Comparison of ENCODE assay signal across 8 cellular contexts in the genomic region with DNA sequence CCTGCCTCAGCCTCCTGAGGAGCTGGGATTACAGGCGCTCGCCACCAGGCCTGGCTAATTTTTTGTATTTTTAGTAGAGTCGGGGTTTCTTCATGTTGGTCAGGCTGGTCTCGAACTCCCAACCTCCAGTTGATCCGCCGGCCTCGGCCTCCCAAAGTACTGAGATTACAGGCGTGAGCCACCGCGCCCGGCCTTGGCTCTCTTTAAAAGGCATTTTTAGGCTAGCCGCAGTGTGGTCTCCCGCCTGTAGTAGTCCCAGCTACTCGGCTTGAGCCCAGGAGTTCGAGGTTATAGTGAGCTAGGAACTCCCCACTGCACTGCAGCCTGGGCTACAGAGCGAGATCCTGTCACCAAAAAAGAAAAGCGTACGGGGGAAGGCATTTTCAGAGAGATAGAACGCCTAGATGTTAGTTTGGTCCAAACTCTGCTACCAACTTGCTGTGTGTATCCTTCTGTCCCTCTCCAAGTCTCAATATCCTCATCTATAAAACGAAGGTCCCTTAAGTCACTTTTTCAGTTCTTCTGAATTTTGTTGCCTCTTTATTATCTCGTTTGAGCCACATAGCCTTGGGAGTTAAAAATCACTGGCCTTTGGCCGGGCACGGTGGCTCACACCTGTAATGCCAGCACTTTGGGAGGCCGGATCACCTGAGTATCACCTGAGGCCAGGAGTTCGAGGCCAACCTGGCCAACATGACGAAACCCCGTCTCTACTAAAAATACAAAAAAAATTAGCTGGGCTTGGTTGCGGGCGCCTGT.
A peak's percentile ranks its signal among the peaks of the same experiment; 100 is the strongest.
DNase-seq lines count a peak whose midpoint lies in the region; ATAC-seq and TF ChIP-seq lines count a peak whose summit lies in the region.

No MANE protein-coding gene starts in this region.

- peak overlapping the region; percentile 88 for H3K4me2 ChIP-seq in OCI-LY3 (ENCODE audit: low read length)

- no peaks in the 10 kb centered on the region for H3K27me3 ChIP-seq in OCI-LY3 (ENCODE audit: low read depth, low read length)

- peak overlapping the region; percentile 97 for H3K27ac Mint-ChIP-seq in activated naive CD8-positive, alpha-beta T cell treated with anti-CD3 and anti-CD28 coated beads, Interleukin-2, amount 50 U/mL, for 24 hours

- DNase-seq in NCI-H1092 treated with DMSO at 0.1 percent for 48 hours (lab: John Stamatoyannopoulos, UW) = peak; percentile 17
- DNase-seq in NCI-H1092 (lab: John Stamatoyannopoulos, UW) = no peak
- DNase-seq in activated naive CD8-positive, alpha-beta T cell treated with anti-CD3 and anti-CD28 coated beads, Interleukin-2, amount 50 U/mL, for 24 hours = peak; percentile 45
- peak; percentile 53 for DNase-seq in stimulated activated CD4-positive, alpha-beta T cell treated with anti-CD3 and anti-CD28 coated beads, Interleukin-15, amount 100 ng/mL, for 24 hours
- DNase-seq in dedifferentiated amniotic fluid mesenchymal stem cell (ENCODE audit: extremely low spot score) = no peak
- DNase-seq in NCI-H510A (lab: John Stamatoyannopoulos, UW) = no peak

- peaks cover 13% of the 10 kb centered on the region for H3K79me2 ChIP-seq in OCI-LY3 (ENCODE audit: low read length)

- ATAC-seq in activated naive CD8-positive, alpha-beta T cell treated with anti-CD3 and anti-CD28 coated beads, Interleukin-2, amount 50 U/mL, for 24 hours = no peak

- H3K4me3 ChIP-seq in OCI-LY3 (ENCODE audit: low read length) = peak overlapping the region; percentile 98
- H3K4me3 ChIP-seq in iPS-18c (ENCODE audit: insufficient read depth, low read depth, low read length) = peak overlapping the region; percentile 61

- peaks cover 31% of the 10 kb centered on the region for H3K36me3 Mint-ChIP-seq in activated naive CD8-positive, alpha-beta T cell treated with anti-CD3 and anti-CD28 coated beads, Interleukin-2, amount 50 U/mL, for 24 hours (ENCODE audit: low read depth)

- no peak for TF ChIP-seq CTCF in OCI-LY3 (IDR thresholded peaks at IDR 0.05; ENCODE audit: low read depth, low read length)

- peak overlapping the region; percentile 91 for H3K4me3 Mint-ChIP-seq in activated naive CD8-positive, alpha-beta T cell treated with anti-CD3 and anti-CD28 coated beads, Interleukin-2, amount 50 U/mL, for 24 hours

- peaks cover 11% of the 10 kb centered on the region for H3K36me3 ChIP-seq in OCI-LY3 (replicated peaks; ENCODE audit: low read depth, low read length)

- H2AFZ ChIP-seq in OCI-LY3 (ENCODE audit: low read depth, low read length) = no peak overlapping the region

- peak overlapping the region; percentile 97 for H3K9ac ChIP-seq in OCI-LY3 (ENCODE audit: low read length)

- no peaks in the 10 kb centered on the region for H3K9me3 ChIP-seq in OCI-LY3 (ENCODE audit: insufficient read depth, low read length)
- H3K9me3 ChIP-seq in iPS-18c (ENCODE audit: control insufficient read depth, insufficient read depth, low read length) = no peaks in the 10 kb centered on the region

- H3K27ac ChIP-seq in OCI-LY3 (ENCODE audit: low read length) = peak overlapping the region; percentile 94

- no peaks in the 10 kb centered on the region for H3K9me3 Mint-ChIP-seq in activated naive CD8-positive, alpha-beta T cell treated with anti-CD3 and anti-CD28 coated beads, Interleukin-2, amount 50 U/mL, for 24 hours

- peaks cover 4% of the 10 kb centered on the region for H3K27me3 Mint-ChIP-seq in activated naive CD8-positive, alpha-beta T cell treated with anti-CD3 and anti-CD28 coated beads, Interleukin-2, amount 50 U/mL, for 24 hours

- H4K20me1 ChIP-seq in OCI-LY3 (ENCODE audit: insufficient read depth, low read length) = no peaks in the 10 kb centered on the region

- H3K4me1 Mint-ChIP-seq in activated naive CD8-positive, alpha-beta T cell treated with anti-CD3 and anti-CD28 coated beads, Interleukin-2, amount 50 U/mL, for 24 hours = peaks cover 45% of the 10 kb centered on the region

- H3K4me1 ChIP-seq in OCI-LY3 (ENCODE audit: low read length) = peaks cover 16% of the 10 kb centered on the region; the same call in 1 of the 2 replicates

Comparison
In these comparisons a context has a peak if more than half of its experiments do, and no peak if none do; other contexts are left out.
1. DNase-seq: peak in NCI-H1092 treated with DMSO at 0.1 percent for 48 hours (single experiment), activated naive CD8-positive, alpha-beta T cell treated with anti-CD3 and anti-CD28 coated beads, Interleukin-2, amount 50 U/mL, for 24 hours (single experiment) and stimulated activated CD4-positive, alpha-beta T cell treated with anti-CD3 and anti-CD28 coated beads, Interleukin-15, amount 100 ng/mL, for 24 hours (single experiment); none in NCI-H1092 (single experiment), dedifferentiated amniotic fluid mesenchymal stem cell (single experiment) and NCI-H510A (single experiment).